Comparison of ENCODE assay signal across 1 cellular context in genomic region chr15:34436956-34437442, GRCh38.
TF ChIP-seq lines count a peak whose summit lies in the region.

No MANE protein-coding gene starts in this region.

TF ChIP-seq in GM12878, 131 proteins besides CTCF, POLR2A, EP300 and RAD21 (continued from another document):
- no peak for TF ChIP-seq ZBTB11 (CRISPR knock-in tag; IDR thresholded peaks at IDR 0.05)
- no peak for TF ChIP-seq IRF5 (IDR thresholded peaks at IDR 0.05; ENCODE audit: borderline replicate concordance)
- no peak for TF ChIP-seq ZNF217 (IDR thresholded peaks at IDR 0.05)
- TF ChIP-seq MEF2A (IDR thresholded peaks at IDR 0.05; ENCODE audit: insufficient read depth, low read depth, low read length): no peak
- no peak for TF ChIP-seq IRF3 (IDR thresholded peaks at IDR 0.05)
- TF ChIP-seq BACH1 (IDR thresholded peaks at IDR 0.05; ENCODE audit: borderline replicate concordance): peak; percentile 39; the same call in 1 of the 2 replicates
- TF ChIP-seq, protein P1, sequence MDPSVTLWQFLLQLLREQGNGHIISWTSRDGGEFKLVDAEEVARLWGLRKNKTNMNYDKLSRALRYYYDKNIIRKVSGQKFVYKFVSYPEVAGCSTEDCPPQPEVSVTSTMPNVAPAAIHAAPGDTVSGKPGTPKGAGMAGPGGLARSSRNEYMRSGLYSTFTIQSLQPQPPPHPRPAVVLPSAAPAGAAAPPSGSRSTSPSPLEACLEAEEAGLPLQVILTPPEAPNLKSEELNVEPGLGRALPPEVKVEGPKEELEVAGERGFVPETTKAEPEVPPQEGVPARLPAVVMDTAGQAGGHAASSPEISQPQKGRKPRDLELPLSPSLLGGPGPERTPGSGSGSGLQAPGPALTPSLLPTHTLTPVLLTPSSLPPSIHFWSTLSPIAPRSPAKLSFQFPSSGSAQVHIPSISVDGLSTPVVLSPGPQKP (IDR thresholded peaks at IDR 0.05; ENCODE audit: low read depth, low read length): no peak
- no peak for TF ChIP-seq MXI1 (IDR thresholded peaks at IDR 0.05; ENCODE audit: low read depth, low read length)
- TF ChIP-seq EED (IDR thresholded peaks at IDR 0.05; ENCODE audit: low read depth): no peak
- TF ChIP-seq, protein P2, sequence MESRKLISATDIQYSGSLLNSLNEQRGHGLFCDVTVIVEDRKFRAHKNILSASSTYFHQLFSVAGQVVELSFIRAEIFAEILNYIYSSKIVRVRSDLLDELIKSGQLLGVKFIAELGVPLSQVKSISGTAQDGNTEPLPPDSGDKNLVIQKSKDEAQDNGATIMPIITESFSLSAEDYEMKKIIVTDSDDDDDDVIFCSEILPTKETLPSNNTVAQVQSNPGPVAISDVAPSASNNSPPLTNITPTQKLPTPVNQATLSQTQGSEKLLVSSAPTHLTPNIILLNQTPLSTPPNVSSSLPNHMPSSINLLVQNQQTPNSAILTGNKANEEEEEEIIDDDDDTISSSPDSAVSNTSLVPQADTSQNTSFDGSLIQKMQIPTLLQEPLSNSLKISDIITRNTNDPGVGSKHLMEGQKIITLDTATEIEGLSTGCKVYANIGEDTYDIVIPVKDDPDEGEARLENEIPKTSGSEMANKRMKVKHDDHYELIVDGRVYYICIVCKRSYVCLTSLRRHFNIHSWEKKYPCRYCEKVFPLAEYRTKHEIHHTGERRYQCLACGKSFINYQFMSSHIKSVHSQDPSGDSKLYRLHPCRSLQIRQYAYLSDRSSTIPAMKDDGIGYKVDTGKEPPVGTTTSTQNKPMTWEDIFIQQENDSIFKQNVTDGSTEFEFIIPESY (IDR thresholded peaks at IDR 0.05): no peak
- TF ChIP-seq, protein P3, sequence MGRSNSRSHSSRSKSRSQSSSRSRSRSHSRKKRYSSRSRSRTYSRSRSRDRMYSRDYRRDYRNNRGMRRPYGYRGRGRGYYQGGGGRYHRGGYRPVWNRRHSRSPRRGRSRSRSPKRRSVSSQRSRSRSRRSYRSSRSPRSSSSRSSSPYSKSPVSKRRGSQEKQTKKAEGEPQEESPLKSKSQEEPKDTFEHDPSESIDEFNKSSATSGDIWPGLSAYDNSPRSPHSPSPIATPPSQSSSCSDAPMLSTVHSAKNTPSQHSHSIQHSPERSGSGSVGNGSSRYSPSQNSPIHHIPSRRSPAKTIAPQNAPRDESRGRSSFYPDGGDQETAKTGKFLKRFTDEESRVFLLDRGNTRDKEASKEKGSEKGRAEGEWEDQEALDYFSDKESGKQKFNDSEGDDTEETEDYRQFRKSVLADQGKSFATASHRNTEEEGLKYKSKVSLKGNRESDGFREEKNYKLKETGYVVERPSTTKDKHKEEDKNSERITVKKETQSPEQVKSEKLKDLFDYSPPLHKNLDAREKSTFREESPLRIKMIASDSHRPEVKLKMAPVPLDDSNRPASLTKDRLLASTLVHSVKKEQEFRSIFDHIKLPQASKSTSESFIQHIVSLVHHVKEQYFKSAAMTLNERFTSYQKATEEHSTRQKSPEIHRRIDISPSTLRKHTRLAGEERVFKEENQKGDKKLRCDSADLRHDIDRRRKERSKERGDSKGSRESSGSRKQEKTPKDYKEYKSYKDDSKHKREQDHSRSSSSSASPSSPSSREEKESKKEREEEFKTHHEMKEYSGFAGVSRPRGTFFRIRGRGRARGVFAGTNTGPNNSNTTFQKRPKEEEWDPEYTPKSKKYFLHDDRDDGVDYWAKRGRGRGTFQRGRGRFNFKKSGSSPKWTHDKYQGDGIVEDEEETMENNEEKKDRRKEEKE (IDR thresholded peaks at IDR 0.05): no peak
- TF ChIP-seq POLR2AphosphoS2 (IDR thresholded peaks at IDR 0.05; ENCODE audit: low read depth, low read length): no peak
- TF ChIP-seq, protein P4, sequence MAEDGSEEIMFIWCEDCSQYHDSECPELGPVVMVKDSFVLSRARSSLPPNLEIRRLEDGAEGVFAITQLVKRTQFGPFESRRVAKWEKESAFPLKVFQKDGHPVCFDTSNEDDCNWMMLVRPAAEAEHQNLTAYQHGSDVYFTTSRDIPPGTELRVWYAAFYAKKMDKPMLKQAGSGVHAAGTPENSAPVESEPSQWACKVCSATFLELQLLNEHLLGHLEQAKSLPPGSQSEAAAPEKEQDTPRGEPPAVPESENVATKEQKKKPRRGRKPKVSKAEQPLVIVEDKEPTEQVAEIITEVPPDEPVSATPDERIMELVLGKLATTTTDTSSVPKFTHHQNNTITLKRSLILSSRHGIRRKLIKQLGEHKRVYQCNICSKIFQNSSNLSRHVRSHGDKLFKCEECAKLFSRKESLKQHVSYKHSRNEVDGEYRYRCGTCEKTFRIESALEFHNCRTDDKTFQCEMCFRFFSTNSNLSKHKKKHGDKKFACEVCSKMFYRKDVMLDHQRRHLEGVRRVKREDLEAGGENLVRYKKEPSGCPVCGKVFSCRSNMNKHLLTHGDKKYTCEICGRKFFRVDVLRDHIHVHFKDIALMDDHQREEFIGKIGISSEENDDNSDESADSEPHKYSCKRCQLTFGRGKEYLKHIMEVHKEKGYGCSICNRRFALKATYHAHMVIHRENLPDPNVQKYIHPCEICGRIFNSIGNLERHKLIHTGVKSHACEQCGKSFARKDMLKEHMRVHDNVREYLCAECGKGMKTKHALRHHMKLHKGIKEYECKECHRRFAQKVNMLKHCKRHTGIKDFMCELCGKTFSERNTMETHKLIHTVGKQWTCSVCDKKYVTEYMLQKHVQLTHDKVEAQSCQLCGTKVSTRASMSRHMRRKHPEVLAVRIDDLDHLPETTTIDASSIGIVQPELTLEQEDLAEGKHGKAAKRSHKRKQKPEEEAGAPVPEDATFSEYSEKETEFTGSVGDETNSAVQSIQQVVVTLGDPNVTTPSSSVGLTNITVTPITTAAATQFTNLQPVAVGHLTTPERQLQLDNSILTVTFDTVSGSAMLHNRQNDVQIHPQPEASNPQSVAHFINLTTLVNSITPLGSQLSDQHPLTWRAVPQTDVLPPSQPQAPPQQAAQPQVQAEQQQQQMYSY (CRISPR knock-in tag; IDR thresholded peaks at IDR 0.05): no peak
- TF ChIP-seq RCOR1 (conservative IDR thresholded peaks at IDR 0.05; ENCODE audit: low read depth, low read length): no peak
